Comparison of ENCODE assay signal across 17 cellular contexts in genomic region chr14:55899531-55899930, GRCh38.
A peak's percentile ranks its signal among the peaks of the same experiment; 100 is the strongest.
DNase-seq lines count a peak whose midpoint lies in the region; ATAC-seq and TF ChIP-seq lines count a peak whose summit lies in the region.
"Had no signal": no experiment of that assay in that cellular context is flagged by ENCODE, and none has a peak within 500 bp of the region (broad histone marks: within the 10 kb centered on the region; RNA-seq: fewer than 3 reads in every experiment).

No MANE protein-coding gene starts in this region.

- H3K79me1 ChIP-seq in IMR-90 (ENCODE audit: low read depth in 1 of 2, low read length in 2 of 2), result no peaks in the 10 kb centered on the region

- H3K9me3 Mint-ChIP-seq in activated naive CD8-positive, alpha-beta T cell treated with anti-CD3 and anti-CD28 coated beads, Interleukin-2, amount 50 U/mL, for 24 hours, result no peaks in the 10 kb centered on the region
- H3K9me3 Mint-ChIP-seq in CD4-positive, alpha-beta T cell, result no peaks in the 10 kb centered on the region
- no peaks in the 10 kb centered on the region for H3K9me3 Mint-ChIP-seq in stimulated activated naive B cell treated with anti-CD40 and anti-IgM and Interleukin-4, amounts not matched to agents 10 μg/mL and 1 μg/mL and 100 μg/mL, for 72 hours
- H3K9me3 Mint-ChIP-seq: H9 had no signal

- in situ Hi-C loops in IMR-90 (cut with MboI; ENCODE audit: low sequenced_read_pairs), result no loop called here

- TF ChIP-seq RAD21 in IMR-90 (IDR thresholded peaks at IDR 0.05; ENCODE audit: low read length), result no peak

- no peak overlapping the region for H3K18ac ChIP-seq in IMR-90 (ENCODE audit: low read depth, low read length)

- POLR2A ChIA-PET in IMR-90 (lab: Charles Lee; ENCODE audit: unreplicated experiment), result no interaction called here
- POLR2A ChIA-PET in CD4-positive, alpha-beta T cell (lab: Charles Lee), result no interaction called here

- H3K27ac ChIP-seq in IMR-90 (ENCODE audit: insufficient read depth, low read length), result no peak overlapping the region
- no peak overlapping the region for H3K27ac ChIP-seq in CD4-positive, alpha-beta T cell (ENCODE audit: low read depth, low read length)
- H3K27ac ChIP-seq: A549, BLaER1 had no signal

- BruUV-seq in IMR-90 (replicated peaks; lab: Mats Ljungman, UMichigan), result no TSS peak

- CTCF ChIA-PET in IMR-90 (lab: Yijun Ruan, JAX), result no interaction called here
- CTCF ChIA-PET in CD4-positive, alpha-beta T cell (lab: Charles Lee), result no interaction called here

- no peak overlapping the region for H3K14ac ChIP-seq in IMR-90 (replicated peaks; ENCODE audit: low read depth, low read length)

- H2AFZ ChIP-seq in IMR-90 (replicated peaks; ENCODE audit: low read length, poor library complexity), result no peak overlapping the region

- dilution Hi-C loops in IMR-90 (cut with HindIII; ENCODE audit: low sequenced_read_pairs, unreplicated experiment), result no loop called here

- no peak overlapping the region for H3K4ac ChIP-seq in IMR-90 (ENCODE audit: low read depth, low read length)

- H3K4me3 ChIP-seq in IMR-90 (ENCODE audit: insufficient read depth, low read depth, low read length), result no peak overlapping the region
- H3K4me3 ChIP-seq: A549, BLaER1 had no signal

- H3K27ac Mint-ChIP-seq in activated naive CD8-positive, alpha-beta T cell treated with anti-CD3 and anti-CD28 coated beads, Interleukin-2, amount 50 U/mL, for 24 hours, result no peak overlapping the region
- no peak overlapping the region for H3K27ac Mint-ChIP-seq in CD4-positive, alpha-beta T cell
- no peak overlapping the region for H3K27ac Mint-ChIP-seq in stimulated activated naive B cell treated with anti-CD40 and anti-IgM and Interleukin-4, amounts not matched to agents 10 μg/mL and 1 μg/mL and 100 μg/mL, for 72 hours
- H3K27ac Mint-ChIP-seq: H9 had no signal

- no peaks in the 10 kb centered on the region for H3K4me1 ChIP-seq in IMR-90 (ENCODE audit: control insufficient read depth, insufficient read depth, low read length)
- H3K4me1 ChIP-seq: A549, BLaER1 had no signal

- no peaks in the 10 kb centered on the region for H3K9me1 ChIP-seq in IMR-90 (ENCODE audit: insufficient read depth, low read length)

- no peaks in the 10 kb centered on the region for H3K4me1 Mint-ChIP-seq in activated naive CD8-positive, alpha-beta T cell treated with anti-CD3 and anti-CD28 coated beads, Interleukin-2, amount 50 U/mL, for 24 hours
- no peaks in the 10 kb centered on the region for H3K4me1 Mint-ChIP-seq in CD4-positive, alpha-beta T cell (ENCODE audit: low read depth)
- H3K4me1 Mint-ChIP-seq in stimulated activated naive B cell treated with anti-CD40 and anti-IgM and Interleukin-4, amounts not matched to agents 10 μg/mL and 1 μg/mL and 100 μg/mL, for 72 hours, result no peaks in the 10 kb centered on the region

- no peak for TF ChIP-seq POLR2A in IMR-90 (IDR thresholded peaks at IDR 0.05; ENCODE audit: low read depth, low read length)

- no peak overlapping the region for H2BK5ac ChIP-seq in IMR-90 (ENCODE audit: low read depth, low read length, poor library complexity, severe bottlenecking)

- no peak overlapping the region for H3K4me2 ChIP-seq in IMR-90 (ENCODE audit: low read depth, low read length)
- H3K4me2 ChIP-seq: A549, BLaER1 had no signal

- H2AK5ac ChIP-seq in IMR-90 (ENCODE audit: low read depth, low read length), result no peak overlapping the region

- no peaks in the 10 kb centered on the region for H3K9me3 ChIP-seq in IMR-90 (ENCODE audit: control insufficient read depth, insufficient read depth, low read length)
- H3K9me3 ChIP-seq in CD4-positive, alpha-beta T cell (ENCODE audit: control insufficient read depth, low read length), result no peaks in the 10 kb centered on the region
- H3K9me3 ChIP-seq: A549, BLaER1 had no signal

- peak; percentile 79 for ATAC-seq in IMR-90 (ENCODE audit: low read depth)
- no peak for ATAC-seq in activated naive CD8-positive, alpha-beta T cell treated with anti-CD3 and anti-CD28 coated beads, Interleukin-2, amount 50 U/mL, for 24 hours
- no peak for ATAC-seq in CD4-positive, alpha-beta T cell (ENCODE audit: poor library complexity)
- no peak for ATAC-seq in stimulated activated naive B cell treated with anti-CD40 and anti-IgM and Interleukin-4, amounts not matched to agents 10 μg/mL and 1 μg/mL and 100 μg/mL, for 72 hours (replicated peaks)
- ATAC-seq: A549, HepG2 had no signal

- no peaks in the 10 kb centered on the region for H3K36me3 Mint-ChIP-seq in activated naive CD8-positive, alpha-beta T cell treated with anti-CD3 and anti-CD28 coated beads, Interleukin-2, amount 50 U/mL, for 24 hours (ENCODE audit: low read depth)
- H3K36me3 Mint-ChIP-seq in CD4-positive, alpha-beta T cell (ENCODE audit: low read depth), result no peaks in the 10 kb centered on the region
- H3K36me3 Mint-ChIP-seq in stimulated activated naive B cell treated with anti-CD40 and anti-IgM and Interleukin-4, amounts not matched to agents 10 μg/mL and 1 μg/mL and 100 μg/mL, for 72 hours, result no peaks in the 10 kb centered on the region

- H4K91ac ChIP-seq in IMR-90 (ENCODE audit: insufficient read depth, low read depth, low read length), result no peak overlapping the region

- no peak overlapping the region for H3K23ac ChIP-seq in IMR-90 (ENCODE audit: low read depth, low read length)

- H2BK20ac ChIP-seq in IMR-90 (ENCODE audit: low read depth, low read length), result no peak overlapping the region

- H3K27me3 ChIP-seq in IMR-90 (ENCODE audit: control insufficient read depth, insufficient read depth, low read length), result peaks cover 5% of the 10 kb centered on the region
- H3K27me3 ChIP-seq in CD4-positive, alpha-beta T cell (ENCODE audit: control insufficient read depth, insufficient read depth, low read length), result no peaks in the 10 kb centered on the region
- H3K27me3 ChIP-seq: BLaER1 had no signal

- no peak overlapping the region for H2BK120ac ChIP-seq in IMR-90 (ENCODE audit: low read depth, low read length)

- H2BK15ac ChIP-seq in IMR-90 (ENCODE audit: low read depth, low read length), result no peak overlapping the region

- TF ChIP-seq CTCF in IMR-90 (conservative IDR thresholded peaks at IDR 0.05; ENCODE audit: low read depth, low read length), result no peak
- no peak for TF ChIP-seq CTCF in CD4-positive, alpha-beta T cell (IDR thresholded peaks at IDR 0.05)

- DNase-seq in IMR-90, result peak; percentile 68
- peak; percentile 36 for DNase-seq in astrocyte of the hippocampus (ENCODE audit: low read depth, low spot score)
- peak; percentile 80 for DNase-seq in fibroblast of gingiva (ENCODE audit: low read depth)
- DNase-seq in stromal cell of bone marrow (ENCODE audit: low read depth), result peak; percentile 22
- no peak for DNase-seq in activated naive CD8-positive, alpha-beta T cell treated with anti-CD3 and anti-CD28 coated beads, Interleukin-2, amount 50 U/mL, for 24 hours
- DNase-seq in NCI-H2196 treated with DMSO at 0.1 percent for 48 hours (lab: John Stamatoyannopoulos, UW; ENCODE audit: unreplicated experiment), result no peak
- no peak for DNase-seq in CD4-positive, alpha-beta T cell
- no peak for DNase-seq in stimulated activated naive B cell treated with anti-CD40 and anti-IgM and Interleukin-4, amounts not matched to agents 10 μg/mL and 1 μg/mL and 100 μg/mL, for 72 hours
- DNase-seq: AML-193, Calu3, DMS79, GDM1, GOT3, H9 had no signal

- no peak overlapping the region for H3K9ac ChIP-seq in IMR-90 (ENCODE audit: low read depth, low read length)
- H3K9ac ChIP-seq: BLaER1 had no signal

- H2AK9ac ChIP-seq in IMR-90 (replicated peaks; ENCODE audit: low read depth, low read length, poor library complexity), result no peak overlapping the region

- H3K27me3 Mint-ChIP-seq in activated naive CD8-positive, alpha-beta T cell treated with anti-CD3 and anti-CD28 coated beads, Interleukin-2, amount 50 U/mL, for 24 hours, result no peaks in the 10 kb centered on the region
- no peaks in the 10 kb centered on the region for H3K27me3 Mint-ChIP-seq in CD4-positive, alpha-beta T cell
- H3K27me3 Mint-ChIP-seq in stimulated activated naive B cell treated with anti-CD40 and anti-IgM and Interleukin-4, amounts not matched to agents 10 μg/mL and 1 μg/mL and 100 μg/mL, for 72 hours, result no peaks in the 10 kb centered on the region

- H4K8ac ChIP-seq in IMR-90 (ENCODE audit: low read depth in 2 of 2, low read length in 2 of 2), result no peak overlapping the region

- no peak overlapping the region for H3K4me3 Mint-ChIP-seq in activated naive CD8-positive, alpha-beta T cell treated with anti-CD3 and anti-CD28 coated beads, Interleukin-2, amount 50 U/mL, for 24 hours
- no peak overlapping the region for H3K4me3 Mint-ChIP-seq in CD4-positive, alpha-beta T cell
- no peak overlapping the region for H3K4me3 Mint-ChIP-seq in stimulated activated naive B cell treated with anti-CD40 and anti-IgM and Interleukin-4, amounts not matched to agents 10 μg/mL and 1 μg/mL and 100 μg/mL, for 72 hours
- H3K4me3 Mint-ChIP-seq: H9 had no signal

- WGBS in IMR-90 (ENCODE audit: extremely low coverage in 2 of 2, insufficient read length in 1 of 2), 2 experiments, result 80% methylated on average over 1 of the region's 4 CpGs; no CpG with 5 or more reads in 1 of the 2 experiments

- no peaks in the 10 kb centered on the region for H3K36me3 ChIP-seq in IMR-90 (ENCODE audit: control insufficient read depth, insufficient read depth, low read length)
- H3K36me3 ChIP-seq: BLaER1 had no signal

- no peaks in the 10 kb centered on the region for H4K20me1 ChIP-seq in IMR-90 (ENCODE audit: insufficient read depth, low read length)
- H4K20me1 ChIP-seq: BLaER1 had no signal

- intact Hi-C loops in IMR-90 (cut with micrococcal nuclease), result no loop called here
- intact Hi-C loops in CD4-positive, alpha-beta T cell (cut with DNase I, micrococcal nuclease), result no loop called here

- H4K5ac ChIP-seq in IMR-90 (ENCODE audit: low read depth, low read length), result no peak overlapping the region

- no peak overlapping the region for H3K56ac ChIP-seq in IMR-90 (ENCODE audit: extremely low read depth, insufficient read depth, low read length)

TF ChIP-seq in IMR-90, 13 proteins besides CTCF, POLR2A, EP300 and RAD21 (continues in another document):
- TF ChIP-seq MAZ (IDR thresholded peaks at IDR 0.05; ENCODE audit: borderline replicate concordance, low read depth, low read length) (no peak), USF2 (IDR thresholded peaks at IDR 0.05; ENCODE audit: low read depth, low read length) (no peak), NFE2L2 (IDR thresholded peaks at IDR 0.05; ENCODE audit: low read depth, low read length) (no peak), CEBPB (IDR thresholded peaks at IDR 0.05; ENCODE audit: low read depth, low read length) (no peak)

Comparison
In these comparisons a context has a peak if more than half of its experiments do, and no peak if none do; other contexts are left out.
1. DNase-seq: peak in IMR-90 (single experiment), astrocyte of the hippocampus (single experiment), fibroblast of gingiva (single experiment) and stromal cell of bone marrow (single experiment); none in activated naive CD8-positive, alpha-beta T cell treated with anti-CD3 and anti-CD28 coated beads, Interleukin-2, amount 50 U/mL, for 24 hours (single experiment), NCI-H2196 treated with DMSO at 0.1 percent for 48 hours (single experiment), CD4-positive, alpha-beta T cell (0 of 10) and stimulated activated naive B cell treated with anti-CD40 and anti-IgM and Interleukin-4, amounts not matched to agents 10 μg/mL and 1 μg/mL and 100 μg/mL, for 72 hours (single experiment).